In the genomic region with DNA sequence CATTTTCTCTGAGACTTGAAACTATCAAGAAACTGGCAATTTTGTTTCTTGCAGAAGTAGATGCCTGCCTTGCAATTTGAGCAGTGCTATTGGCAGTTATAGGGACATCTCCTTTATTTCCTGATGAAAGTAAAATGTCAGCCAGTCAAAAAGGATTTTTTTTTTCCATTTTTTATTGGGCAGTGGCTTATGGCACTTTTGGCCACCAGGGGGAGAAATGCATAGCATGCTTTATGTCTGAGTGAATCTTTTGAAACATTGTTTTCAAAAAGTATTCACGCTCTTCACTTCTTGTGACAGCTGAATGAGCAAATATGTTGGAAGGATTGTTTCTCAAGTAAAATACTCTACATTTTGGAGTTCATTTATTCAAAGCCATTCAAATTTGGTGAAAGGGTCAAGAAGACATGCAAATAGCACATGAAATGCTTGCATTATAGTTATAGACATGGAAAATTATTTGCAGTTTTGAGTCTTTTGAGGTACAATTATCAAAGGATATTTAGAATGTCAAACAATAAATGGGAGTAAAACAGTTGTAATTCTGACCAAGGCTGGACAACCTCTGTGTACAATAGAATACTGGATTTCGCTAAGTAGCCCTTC, we compare ENCODE assay signal across 8 cellular contexts.
A peak's percentile ranks its signal among the peaks of the same experiment; 100 is the strongest.
DNase-seq lines count a peak whose midpoint lies in the region; ATAC-seq and TF ChIP-seq lines count a peak whose summit lies in the region.

No MANE protein-coding gene starts in this region.

- no peak for ATAC-seq in GM18511 (IDR thresholded peaks at IDR 0.05; ENCODE audit: unreplicated experiment)

- H3K4me3 ChIP-seq in LNCaP clone FGC (ENCODE audit: low read depth, low read length) (no peak overlapping the region), astrocyte of the cerebellum (ENCODE audit: low read depth, low read length) (no peak overlapping the region), liver (ENCODE audit: low read depth in 1 of 3, low read length in 3 of 3) (no peak overlapping the region)

- DNase-seq in NCI-H1092 treated with DMSO at 0.1 percent for 48 hours (lab: John Stamatoyannopoulos, UW): peak; percentile 38
- no peak for DNase-seq in NCI-H1092 (lab: John Stamatoyannopoulos, UW)
- DNase-seq in LNCaP clone FGC (ENCODE audit: low read depth): peak; percentile 10
- DNase-seq in astrocyte of the cerebellum (ENCODE audit: low read depth): peak; percentile 26
- no peak for DNase-seq in islet precursor cell
- no peak for DNase-seq in middle frontal gyrus (ENCODE audit: extremely low spot score, low spot score)

- WGBS in liver: 76% methylated on average over 2 of the region's 2 CpGs

- TF ChIP-seq RAD21 in liver (IDR thresholded peaks at IDR 0.05): peak; percentile 59 to 72

- peak; percentile 56 for TF ChIP-seq CTCF in LNCaP clone FGC (IDR thresholded peaks at IDR 0.05; ENCODE audit: control insufficient read depth, extremely low read depth, insufficient read depth)
- TF ChIP-seq CTCF in astrocyte of the cerebellum (IDR thresholded peaks at IDR 0.05; ENCODE audit: low read depth, low read length, missing control alignments): peak; percentile 85
- TF ChIP-seq CTCF in liver (IDR thresholded peaks at IDR 0.05; ENCODE audit: low read depth, low read length, missing input control): peak; percentile 57

- peaks cover 0 to 3% (median 0%) of the 10 kb centered on the region in 4 donors for H3K9me3 ChIP-seq in liver (ENCODE audit: control insufficient read depth in 4 of 4, low read length in 3 of 4)

- H3K27ac ChIP-seq in liver (ENCODE audit: low read depth in 1 of 2, low read length in 2 of 2): no peak overlapping the region

- no peaks in the 10 kb centered on the region for H3K27me3 ChIP-seq in liver (ENCODE audit: control insufficient read depth in 4 of 4, insufficient read depth in 4 of 4, low read length in 3 of 4)

- H3K9ac ChIP-seq in liver (ENCODE audit: low read depth in 1 of 2, low read length in 2 of 2): no peak overlapping the region

- no peaks in the 10 kb centered on the region for H3K4me1 ChIP-seq in liver (ENCODE audit: control insufficient read depth in 4 of 4, insufficient read depth in 4 of 4, low read length in 3 of 4)

- in situ Hi-C loops in astrocyte of the cerebellum (cut with HindIII; ENCODE audit: low sequenced_read_pairs): no loop called here

- H3K36me3 ChIP-seq in liver (ENCODE audit: control insufficient read depth in 4 of 4, insufficient read depth in 3 of 4, low read depth in 1 of 4, low read length in 3 of 4): no peaks in the 10 kb centered on the region

TF ChIP-seq in liver, 16 proteins besides CTCF, POLR2A, EP300 and RAD21:
- TF ChIP-seq HNF4A (conservative IDR thresholded peaks at IDR 0.05) (no peak), ATF3 (IDR thresholded peaks at IDR 0.05) (no peak), RXRA (IDR thresholded peaks at IDR 0.05) (no peak), REST (IDR thresholded peaks at IDR 0.05) (no peak), ZBTB33 (IDR thresholded peaks at IDR 0.05) (no peak), EGR1 (IDR thresholded peaks at IDR 0.05; ENCODE audit: low read depth in 2 of 2) (no peak), FOXA1 (IDR thresholded peaks at IDR 0.05) (no peak), JUND (IDR thresholded peaks at IDR 0.05) (no peak), FOXA2 (IDR thresholded peaks at IDR 0.05) (no peak), MAX (IDR thresholded peaks at IDR 0.05) (no peak), SP1 (IDR thresholded peaks at IDR 0.05) (no peak), GABPA (IDR thresholded peaks at IDR 0.05 in 1 of 2, conservative IDR thresholded peaks at IDR 0.05 in 1 of 2) (no peak), YY1 (IDR thresholded peaks at IDR 0.05) (no peak), NR2F2 (IDR thresholded peaks at IDR 0.05) (no peak)
TF ChIP-seq in liver: peak in this region for 0.

Comparison
In these comparisons a context has a peak if more than half of its experiments do, and no peak if none do; other contexts are left out.
1. DNase-seq: peak in NCI-H1092 treated with DMSO at 0.1 percent for 48 hours (single experiment), LNCaP clone FGC (single experiment) and astrocyte of the cerebellum (single experiment); none in NCI-H1092 (single experiment), islet precursor cell (single experiment) and middle frontal gyrus (single experiment).
2. Peak in every context shown above with its lines, with median percentiles within 50 percentile points of each other: CTCF ChIP-seq.